7 cellular contexts compared by ENCODE assay signal in genomic region chr1:64934115-64934880, GRCh38. TPM values are rescaled to one million over a fixed set of nuclear protein-coding genes. Genes with fewer than 3 reads are reported as not detected.
DNase-seq lines count a peak whose midpoint lies in the region; ATAC-seq and TF ChIP-seq lines count a peak whose summit lies in the region.

No MANE protein-coding gene starts in this region.

- DNase-seq in HuH-7 (ENCODE audit: low spot score) (peak; percentile 14), amniotic stem cell (lab: John Stamatoyannopoulos, UW) (peak; percentile 18), kidney epithelial cell (ENCODE audit: low read depth) (peak; percentile 53), thyroid gland (no peak), head of caudate nucleus (no peak)

- no peaks in the 10 kb centered on the region for H3K27me3 ChIP-seq in kidney epithelial cell (ENCODE audit: control insufficient read depth, insufficient read depth, low read length)
- H3K27me3 ChIP-seq in thyroid gland: no peaks in the 10 kb centered on the region

- ATAC-seq in HG03460 (IDR thresholded peaks at IDR 0.05; ENCODE audit: unreplicated experiment) (no peak), GM19395 (IDR thresholded peaks at IDR 0.05; ENCODE audit: unreplicated experiment) (no peak)

- intact Hi-C loops in thyroid gland (cut with DNase I): no loop called here
- intact Hi-C loops in head of caudate nucleus (cut with DNase I): no loop called here

- TF ChIP-seq POLR2A in thyroid gland (IDR thresholded peaks at IDR 0.05): no peak

- H3K4me1 ChIP-seq in thyroid gland: peaks cover 10 to 21% of the 10 kb centered on the region in 2 donors

- TF ChIP-seq CTCF in kidney epithelial cell (IDR thresholded peaks at IDR 0.05; ENCODE audit: insufficient read depth, low read length, poor library complexity, severe bottlenecking) (no peak), thyroid gland (IDR thresholded peaks at IDR 0.05) (no peak)

- no peaks in the 10 kb centered on the region for H3K9me3 ChIP-seq in thyroid gland

- H3K4me3 ChIP-seq in kidney epithelial cell (ENCODE audit: low read depth, low read length) (no peak overlapping the region), thyroid gland (replicated peaks in 1 of 3) (no peak overlapping the region)

- H3K27ac ChIP-seq in thyroid gland: peak overlapping the region; percentile 41 to 71 (median 54)

- no peaks in the 10 kb centered on the region for H3K36me3 ChIP-seq in kidney epithelial cell (ENCODE audit: control insufficient read depth, insufficient read depth, low read length)
- H3K36me3 ChIP-seq in thyroid gland: no peaks in the 10 kb centered on the region

- WGBS in thyroid gland, 2 donors: 74 to 78% methylated on average over 9 of the region's 9 CpGs

RNA-seq across cellular contexts. Expression of gene JAK1, which starts 32.1 kb away (rescaled TPM):
- 138 and 156 TPM in 2 replicates for total RNA-seq in kidney epithelial cell
- 100 to 1,000 TPM; 102 to 165 (median 120) TPM for total RNA-seq in thyroid gland

Comparison
In these comparisons a context has a peak if more than half of its experiments do, and no peak if none do; other contexts are left out.
1. DNase-seq: peak in HuH-7 (single experiment), amniotic stem cell (single experiment) and kidney epithelial cell (single experiment); none in thyroid gland (0 of 2) and head of caudate nucleus (0 of 42).